Comparison of ENCODE assay signal across 24 cellular contexts in the genomic region with DNA sequence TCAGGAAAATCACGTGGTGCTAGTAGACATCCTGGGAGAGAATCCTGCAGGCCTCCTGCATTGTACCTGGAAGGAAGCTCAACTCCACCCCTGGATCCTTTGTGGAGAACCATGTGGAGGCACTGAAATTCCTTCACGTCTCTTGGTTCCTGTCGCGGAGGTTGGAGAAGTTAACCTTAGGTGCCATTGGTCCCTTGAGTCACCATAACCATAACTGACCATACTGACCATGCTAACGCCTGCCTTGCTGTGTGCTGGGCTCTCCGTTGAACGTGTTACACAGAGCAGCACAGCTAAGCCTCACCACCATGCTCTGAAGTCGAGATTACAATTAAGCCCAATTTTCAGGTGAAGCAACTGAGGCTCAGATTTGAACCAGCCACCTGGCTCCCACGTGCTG. TPM values are rescaled to one million over a fixed set of nuclear protein-coding genes. Genes with fewer than 3 reads are reported as not detected.
"Had no signal": no experiment of that assay in that cellular context is flagged by ENCODE, and none has a peak within 500 bp of the region (broad histone marks: within the 10 kb centered on the region; RNA-seq: fewer than 3 reads in every experiment).

No MANE protein-coding gene starts in this region.

- H3K9me3 Mint-ChIP-seq: activated B cell treated with CpG ODN at 0.5 μM for 24 hours; activated CD4-positive, alpha-beta T cell treated with anti-CD3 and anti-CD28 coated beads, Interleukin-2, amount 10 ng/mL, durations not matched to agents 7 days and 5 days; activated CD8-positive, alpha-beta T cell treated with anti-CD3 and anti-CD28 coated beads for 36 hours; activated naive CD4-positive, alpha-beta T cell treated with anti-CD3 and anti-CD28 coated beads, Interleukin-2, amount 50 U/mL, for 72 hours; activated naive CD8-positive, alpha-beta T cell treated with anti-CD3 and anti-CD28 coated beads, Interleukin-2, amount 50 U/mL, for 24 hours; activated T-cell treated with anti-CD3 and anti-CD28 coated beads, Interleukin-2, amount 50 U/mL, for 24 hours; activated T-helper 1 cell treated with anti-CD3 and anti-CD28 coated beads, Interleukin-12 subunit alpha, Interleukin-12 subunit beta, Interleukin-2, Interleukin-4 antibody, amounts not matched to agents 30 ng/mL and 10 ng/mL and 1 ng/mL, durations not matched to agents 14 hours and 24 hours and 36 hours; T-cell had no signal

- H3K27ac ChIP-seq: cardiac muscle cell had no signal

- DNase-seq: activated B cell treated with CpG ODN at 0.5 μM for 24 hours; activated CD4-positive, alpha-beta T cell treated with anti-CD3 and anti-CD28 coated beads, Interleukin-2, amount 10 ng/mL, durations not matched to agents 7 days and 5 days; activated CD8-positive, alpha-beta T cell treated with anti-CD3 and anti-CD28 coated beads for 36 hours; activated effector memory CD4-positive, alpha-beta T cell treated with Interleukin-2 at 50 U/mL for 16 hours; activated naive CD4-positive, alpha-beta T cell; activated naive CD8-positive, alpha-beta T cell treated with anti-CD3 and anti-CD28 coated beads, Interleukin-2, amount 50 U/mL, for 24 hours; activated T-cell treated with anti-CD3 and anti-CD28 coated beads, Interleukin-2, amount 50 U/mL, for 24 hours; amniotic stem cell; Kasumi-1; NCI-H1048; NCI-H146; NCI-H187 treated with DMSO at 0.1 percent for 48 hours; NCI-H2171; NCI-H2227 treated with DMSO at 0.1 percent for 48 hours; NCI-H526 treated with DMSO at 0.1 percent for 48 hours; SIG-M5; T-cell; T-helper 2 cell; T1000 had no signal

- H3K4me3 ChIP-seq: cardiac muscle cell, K562 had no signal

- ATAC-seq: activated CD8-positive, alpha-beta T cell treated with anti-CD3 and anti-CD28 coated beads for 36 hours; activated naive CD4-positive, alpha-beta T cell treated with anti-CD3 and anti-CD28 coated beads, Interleukin-2, amount 50 U/mL, for 72 hours; activated naive CD8-positive, alpha-beta T cell treated with anti-CD3 and anti-CD28 coated beads, Interleukin-2, amount 50 U/mL, for 24 hours; K562; T-cell had no signal

- H3K36me3 Mint-ChIP-seq: activated naive CD4-positive, alpha-beta T cell treated with anti-CD3 and anti-CD28 coated beads, Interleukin-2, amount 50 U/mL, for 72 hours; T-cell had no signal

- H3K4me1 Mint-ChIP-seq: activated B cell treated with CpG ODN at 0.5 μM for 24 hours; activated CD4-positive, alpha-beta T cell treated with anti-CD3 and anti-CD28 coated beads, Interleukin-2, amount 10 ng/mL, durations not matched to agents 7 days and 5 days; activated naive CD8-positive, alpha-beta T cell treated with anti-CD3 and anti-CD28 coated beads, Interleukin-2, amount 50 U/mL, for 24 hours; T-cell had no signal

- H3K27me3 ChIP-seq: cardiac muscle cell had no signal

- H3K27me3 Mint-ChIP-seq: activated CD4-positive, alpha-beta T cell treated with anti-CD3 and anti-CD28 coated beads, Interleukin-2, amount 10 ng/mL, durations not matched to agents 7 days and 5 days; brain had no signal

- H3K27ac Mint-ChIP-seq: activated B cell treated with CpG ODN at 0.5 μM for 24 hours; activated CD4-positive, alpha-beta T cell treated with anti-CD3 and anti-CD28 coated beads, Interleukin-2, amount 10 ng/mL, durations not matched to agents 7 days and 5 days; activated CD8-positive, alpha-beta T cell treated with anti-CD3 and anti-CD28 coated beads for 36 hours; activated naive CD4-positive, alpha-beta T cell treated with anti-CD3 and anti-CD28 coated beads, Interleukin-2, amount 50 U/mL, for 72 hours; activated naive CD8-positive, alpha-beta T cell treated with anti-CD3 and anti-CD28 coated beads, Interleukin-2, amount 50 U/mL, for 24 hours; activated T-cell treated with anti-CD3 and anti-CD28 coated beads, Interleukin-2, amount 50 U/mL, for 24 hours; activated T-helper 1 cell treated with anti-CD3 and anti-CD28 coated beads, Interleukin-12 subunit alpha, Interleukin-12 subunit beta, Interleukin-2, Interleukin-4 antibody, amounts not matched to agents 30 ng/mL and 10 ng/mL and 1 ng/mL, durations not matched to agents 14 hours and 24 hours and 36 hours; T-cell had no signal

- H3K4me3 Mint-ChIP-seq: activated B cell treated with CpG ODN at 0.5 μM for 24 hours; activated CD4-positive, alpha-beta T cell treated with anti-CD3 and anti-CD28 coated beads, Interleukin-2, amount 10 ng/mL, durations not matched to agents 7 days and 5 days; activated CD8-positive, alpha-beta T cell treated with anti-CD3 and anti-CD28 coated beads for 36 hours; activated naive CD8-positive, alpha-beta T cell treated with anti-CD3 and anti-CD28 coated beads, Interleukin-2, amount 50 U/mL, for 24 hours; activated T-cell treated with anti-CD3 and anti-CD28 coated beads, Interleukin-2, amount 50 U/mL, for 24 hours; activated T-helper 1 cell treated with anti-CD3 and anti-CD28 coated beads, Interleukin-12 subunit alpha, Interleukin-12 subunit beta, Interleukin-2, Interleukin-4 antibody, amounts not matched to agents 30 ng/mL and 10 ng/mL and 1 ng/mL, durations not matched to agents 14 hours and 24 hours and 36 hours; brain; T-cell had no signal

- H3K36me3 ChIP-seq: cardiac muscle cell had no signal

RNA-seq across cellular contexts. Expression of gene C14orf132, which starts 18.6 kb away (rescaled TPM):
- total RNA-seq: K562 had no signal
